18 cellular contexts compared by ENCODE assay signal in genomic region chr13:48727252-48728011, GRCh38.
DNase-seq lines count a peak whose midpoint lies in the region; ATAC-seq, FAIRE-seq and TF ChIP-seq lines count a peak whose summit lies in the region.
"Had no signal": no experiment of that assay in that cellular context is flagged by ENCODE, and none has a peak within 500 bp of the region (broad histone marks: within the 10 kb centered on the region; RNA-seq: fewer than 3 reads in every experiment).

No MANE protein-coding gene starts in this region.

- no peak for FAIRE-seq in GM12878 (lab: Jason Lieb, UNC)
- FAIRE-seq in GM12891 (lab: Jason Lieb, UNC) = no peak
- FAIRE-seq: astrocyte, H54 had no signal

- H2AFZ ChIP-seq in GM12878 (ENCODE audit: control insufficient read depth, low read depth, low read length) = no peak overlapping the region

- no peak overlapping the region for H3K4me3 Mint-ChIP-seq in mesothelial cell of epicardium
- H3K4me3 Mint-ChIP-seq: activated T-cell treated with anti-CD3 and anti-CD28 coated beads, Interleukin-2, amount 50 U/mL, for 4 hours had no signal

- no peaks in the 10 kb centered on the region for H3K79me2 ChIP-seq in GM12878 (ENCODE audit: control insufficient read depth, insufficient read depth, low read length)

- peaks cover 10% of the 10 kb centered on the region for H3K4me1 Mint-ChIP-seq in mesothelial cell of epicardium

- H3K36me3 Mint-ChIP-seq in mesothelial cell of epicardium = no peaks in the 10 kb centered on the region

- BruUV-seq in GM12878 (replicated peaks; lab: Mats Ljungman, UMichigan) = no TSS peak

- H3K27ac Mint-ChIP-seq in mesothelial cell of epicardium = peak overlapping the region; percentile 53

- H3K4me2 ChIP-seq in GM12878 (ENCODE audit: control insufficient read depth, insufficient read depth) = no peak overlapping the region

- TF ChIP-seq EP300 in GM12878 (IDR thresholded peaks at IDR 0.05; ENCODE audit: borderline replicate concordance in 1 of 2, control insufficient read depth in 1 of 2, low read depth in 2 of 2, low read length in 2 of 2) = no peak

- WGBS in GM12878 (ENCODE audit: insufficient coverage, insufficient replicate concordance, low lambda C conversion rate, missing lambda C conversion rate) = 23% methylated on average over 4 of the region's 4 CpGs
- 47 to 89% (median 61%) methylated on average over 4 of the region's 4 CpGs for WGBS in spleen, 5 donors

- TF ChIP-seq CTCF in GM12878 (IDR thresholded peaks at IDR 0.05 in 2 of 3, conservative IDR thresholded peaks at IDR 0.05 in 1 of 3; ENCODE audit: control insufficient read depth in 2 of 3, extremely low read depth in 1 of 3, insufficient read depth in 1 of 3, low read depth in 3 of 3, low read length in 3 of 3) = no peak
- no peak for TF ChIP-seq CTCF in mesothelial cell of epicardium (IDR thresholded peaks at IDR 0.05; ENCODE audit: unreplicated experiment)
- no peak for TF ChIP-seq CTCF in spleen (IDR thresholded peaks at IDR 0.05 in 8 of 11, conservative IDR thresholded peaks at IDR 0.05 in 3 of 11)

- H3K36me3 ChIP-seq in GM12878 (ENCODE audit: control insufficient read depth in 2 of 2, insufficient read depth in 2 of 2, low read length in 1 of 2) = no peaks in the 10 kb centered on the region
- H3K36me3 ChIP-seq in spleen = no peaks in the 10 kb centered on the region

- ATAC-seq in GM21717 (IDR thresholded peaks at IDR 0.05; ENCODE audit: unreplicated experiment) = peak; percentile 51
- ATAC-seq in GM12878 = peak; percentile 68
- no peak for ATAC-seq in GM18505 (IDR thresholded peaks at IDR 0.05; ENCODE audit: unreplicated experiment)
- ATAC-seq: activated T-cell treated with anti-CD3 and anti-CD28 coated beads, Interleukin-2, amount 50 U/mL, for 4 hours had no signal

- H3K9me3 ChIP-seq in GM12878 (replicated peaks; ENCODE audit: control insufficient read depth, insufficient read depth, low read length) = no peaks in the 10 kb centered on the region; the same call in 2 of the 3 replicates
- peaks cover 0 to 6% (median 0%) of the 10 kb centered on the region in 8 donors for H3K9me3 ChIP-seq in spleen

- H3K4me1 ChIP-seq in GM12878 (ENCODE audit: control insufficient read depth, insufficient read depth, low read length) (no peaks in the 10 kb centered on the region), spleen (peaks cover 0 to 8% (median 2%) of the 10 kb centered on the region in 6 donors)

- no peak for TF ChIP-seq RAD21 in GM12878 (IDR thresholded peaks at IDR 0.05; ENCODE audit: insufficient read depth, low read depth, low read length)

- SMC1A ChIA-PET in GM12878 (lab: Charles Lee; ENCODE audit: uncharacterized antibody, unreplicated experiment) = no interaction called here

- in situ Hi-C loops in GM12878 (cut with MboI) = no loop called here

- RAD21 ChIA-PET in GM12878 (lab: Charles Lee; ENCODE audit: unreplicated experiment) = no interaction called here

- H3K9me3 Mint-ChIP-seq in mesothelial cell of epicardium = peaks cover 26% of the 10 kb centered on the region
- H3K9me3 Mint-ChIP-seq: activated T-cell treated with anti-CD3 and anti-CD28 coated beads, Interleukin-2, amount 50 U/mL, for 4 hours had no signal

- TF ChIP-seq POLR2A in GM12878 (IDR thresholded peaks at IDR 0.05; ENCODE audit: low read depth, low read length) = no peak
- TF ChIP-seq POLR2A in GM12891 (IDR thresholded peaks at IDR 0.05; ENCODE audit: low read depth, low read length) = no peak
- no peak for TF ChIP-seq POLR2A in spleen (IDR thresholded peaks at IDR 0.05)
- TF ChIP-seq POLR2A in GM18505 (IDR thresholded peaks at IDR 0.05; ENCODE audit: borderline replicate concordance, extremely low read depth, insufficient read depth, insufficient read length) = no peak

- H3K4me3 ChIP-seq in GM12878 (no peak overlapping the region), spleen (no peak overlapping the region)

- POLR2A ChIA-PET in GM12878 (lab: Charles Lee) = no interaction called here

- H3K9ac ChIP-seq in GM12878 (ENCODE audit: control insufficient read depth, insufficient read depth, low read length) = no peak overlapping the region

- DNase-seq in MV-4-11 (lab: John Stamatoyannopoulos, UW) = peak; percentile 60
- no peak for DNase-seq in GM12878 (ENCODE audit: low read depth, low spot score)
- DNase-seq in mesothelial cell of epicardium (ENCODE audit: low spot score in 2 of 2, unreplicated experiment in 2 of 2) = no peak
- DNase-seq in GM12891 (ENCODE audit: insufficient read length, low spot score) = no peak
- DNase-seq in spleen = no peak
- no peak for DNase-seq in NCI-H1930 (lab: John Stamatoyannopoulos, UW)
- DNase-seq: activated CD4-positive, CD25-positive, alpha-beta regulatory T cell; activated T-cell treated with anti-CD3 and anti-CD28 coated beads, Interleukin-2, amount 50 U/mL, for 4 hours; AML-193; DMS79; head of caudate nucleus; NCI-H1105 treated with DMSO at 0.1 percent for 48 hours; NK-92 treated with Interleukin-12 subunit alpha and Interleukin-12 subunit beta, amount 100 ng/mL, for 24 hours; stimulated activated CD8-positive, alpha-beta memory T cell treated with anti-CD3 and anti-CD28 coated beads, Interleukin-4, amount 100 ng/mL, for 48 hours had no signal

- H3K27ac ChIP-seq in GM12878 (ENCODE audit: control insufficient read depth, insufficient read depth) = no peak overlapping the region
- H3K27ac ChIP-seq in spleen = no peak overlapping the region

- CTCF ChIA-PET in GM12878 (lab: Yijun Ruan, JAX) = no interaction called here

- H3K27me3 Mint-ChIP-seq in mesothelial cell of epicardium (ENCODE audit: low read depth) = peaks cover 5% of the 10 kb centered on the region

- H3K27me3 ChIP-seq in GM12878 (replicated peaks in 1 of 2; ENCODE audit: control insufficient read depth in 2 of 2, insufficient read depth in 2 of 2, low read length in 1 of 2) = no peaks in the 10 kb centered on the region
- H3K27me3 ChIP-seq in spleen (replicated peaks in 1 of 7) = no peaks in the 10 kb centered on the region

- H4K20me1 ChIP-seq in GM12878 (ENCODE audit: control insufficient read depth, insufficient read depth) = no peaks in the 10 kb centered on the region

- intact Hi-C loops in GM12878 (cut with micrococcal nuclease; ENCODE audit: unreplicated experiment) (no loop called here), spleen (cut with DNase I; ENCODE audit: low total_unique reads) (no loop called here)

TF ChIP-seq in GM12878, 131 proteins besides CTCF, POLR2A, EP300 and RAD21 (continues in another document):
- TF ChIP-seq BMI1 (IDR thresholded peaks at IDR 0.05; ENCODE audit: borderline replicate concordance) (no peak), JUNB (IDR thresholded peaks at IDR 0.05) (0 out of 2 replicates have a peak, but pooled peaks have one; percentile 9), IRF4 (IDR thresholded peaks at IDR 0.05; ENCODE audit: low read depth, low read length) (no peak), FOS (IDR thresholded peaks at IDR 0.05; ENCODE audit: borderline replicate concordance, extremely low read depth, insufficient read length) (no peak), SIX5 (IDR thresholded peaks at IDR 0.05; ENCODE audit: low read depth, low read length, severe bottlenecking) (no peak)

TF ChIP-seq in GM12891, 5 proteins besides CTCF, POLR2A, EP300 and RAD21:
- TF ChIP-seq SPI1 (IDR thresholded peaks at IDR 0.05; ENCODE audit: low read depth, low read length) (no peak), PAX5 (IDR thresholded peaks at IDR 0.05; ENCODE audit: insufficient read depth, low read length, severe bottlenecking) (no peak), POU2F2 (IDR thresholded peaks at IDR 0.05; ENCODE audit: low read depth, low read length) (no peak), POLR2AphosphoS5 (IDR thresholded peaks at IDR 0.05; ENCODE audit: low read depth, low read length) (no peak), TAF1 (IDR thresholded peaks at IDR 0.05; ENCODE audit: low read depth, low read length) (no peak)
